Comparison of ENCODE assay signal across 8 cellular contexts in the genomic region with DNA sequence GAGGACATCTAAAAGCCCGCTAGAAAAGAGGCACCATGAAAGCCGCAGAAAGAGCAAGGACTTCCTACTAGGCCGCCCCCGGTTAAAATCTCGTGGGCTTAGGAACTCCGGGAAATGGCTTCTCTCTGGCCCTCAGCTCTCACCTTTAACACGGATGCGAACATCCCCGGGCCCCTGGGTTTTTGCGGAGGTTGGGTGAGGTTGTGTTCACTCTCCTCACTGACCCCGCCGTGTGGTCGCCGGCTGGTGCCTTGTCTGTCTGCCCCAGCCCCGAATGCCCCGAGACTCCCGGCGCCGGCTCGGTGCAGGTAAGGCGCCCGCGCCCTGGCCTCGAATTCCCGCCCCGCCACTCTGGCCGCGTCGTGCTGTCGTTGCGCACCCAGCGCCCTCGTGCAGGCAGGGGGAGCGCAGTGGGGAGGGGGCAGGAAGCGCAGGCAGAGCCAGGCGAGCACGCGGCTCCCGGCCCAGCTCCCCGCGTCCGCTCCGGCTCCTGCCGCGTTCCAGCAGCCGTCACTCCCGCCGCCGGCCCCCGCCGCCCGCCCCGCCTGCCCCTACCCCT. TPM values are rescaled to one million over a fixed set of nuclear protein-coding genes. Genes with fewer than 3 reads are reported as not detected.
DNase-seq lines count a peak whose midpoint lies in the region; ATAC-seq and TF ChIP-seq lines count a peak whose summit lies in the region.

A gene (plus strand): TSS at position 437 of the 559 bp plus-strand sequence. CDS start 326 bp downstream, outside the sequence.

- peaks cover 3% of the 10 kb centered on the region for H3K27me3 Mint-ChIP-seq in activated CD8-positive, alpha-beta memory T cell treated with anti-CD3 and anti-CD28 coated beads, Interleukin-2, amount 10 ng/mL, durations not matched to agents 7 days and 5 days

- TF ChIP-seq EP300 in upper lobe of left lung (IDR thresholded peaks at IDR 0.05), result no peak

- peak within 1 kb of the TSS; percentile 45 for H3K23ac ChIP-seq in neuronal stem cell (ENCODE audit: low read depth, low read length, poor library complexity)

- peak within 1 kb of the TSS; percentile 91 for H2BK12ac ChIP-seq in neuronal stem cell (ENCODE audit: low read length)

- H3K18ac ChIP-seq in neuronal stem cell (ENCODE audit: low read length), result peak within 1 kb of the TSS; percentile 99

- H3K79me1 ChIP-seq in neuronal stem cell (ENCODE audit: low read depth, low read length), result no peaks in the 10 kb centered on the region

- H3K27ac Mint-ChIP-seq in activated CD8-positive, alpha-beta memory T cell treated with anti-CD3 and anti-CD28 coated beads, Interleukin-2, amount 10 ng/mL, durations not matched to agents 7 days and 5 days, result peak within 1 kb of the TSS; percentile 85

- H3K9ac ChIP-seq in neuronal stem cell (ENCODE audit: low read depth, low read length, poor library complexity), result peak within 1 kb of the TSS; percentile 91

- H2BK15ac ChIP-seq in neuronal stem cell (ENCODE audit: low read length), result peak within 1 kb of the TSS; percentile 81

- no peak within 1 kb of the TSS for H3K4ac ChIP-seq in neuronal stem cell (ENCODE audit: low read length)

- CTCF ChIA-PET in activated CD8-positive, alpha-beta memory T cell treated with anti-CD3 and anti-CD28 coated beads, Interleukin-2, amount 10 ng/mL, durations not matched to agents 7 days and 5 days (lab: Charles Lee), result interaction anchor here (1.0 to 1.6 kb wide), 3 partner anchors 11 to 264 kb away, joined by 3 to 4 read pairs (median 3); no protein-coding TSS in a partner anchor

- no peak within 1 kb of the TSS for H2BK5ac ChIP-seq in neuronal stem cell (ENCODE audit: low read length)

- ATAC-seq in activated CD8-positive, alpha-beta memory T cell treated with anti-CD3 and anti-CD28 coated beads, Interleukin-2, amount 10 ng/mL, durations not matched to agents 7 days and 5 days, result peak; percentile 41
- ATAC-seq in upper lobe of left lung (ENCODE audit: low FRiP score in 2 of 2), result peak in 1 of 2 donors; percentile 59

- peak within 1 kb of the TSS; percentile 67 for H2BK120ac ChIP-seq in neuronal stem cell (ENCODE audit: low read depth, low read length)

- peak within 1 kb of the TSS; percentile 58 for H3K14ac ChIP-seq in neuronal stem cell (ENCODE audit: low read length)

- H4K8ac ChIP-seq in neuronal stem cell (ENCODE audit: low read depth, low read length), result peak within 1 kb of the TSS; percentile 66

- H2AFZ ChIP-seq in neuronal stem cell (ENCODE audit: low read length), result peak within 1 kb of the TSS; percentile 48

- no peaks in the 10 kb centered on the region for H3K9me3 Mint-ChIP-seq in activated CD8-positive, alpha-beta memory T cell treated with anti-CD3 and anti-CD28 coated beads, Interleukin-2, amount 10 ng/mL, durations not matched to agents 7 days and 5 days (ENCODE audit: low read depth)

- peaks cover 52% of the 10 kb centered on the region for H3K4me1 Mint-ChIP-seq in activated CD8-positive, alpha-beta memory T cell treated with anti-CD3 and anti-CD28 coated beads, Interleukin-2, amount 10 ng/mL, durations not matched to agents 7 days and 5 days

- H3K4me3 ChIP-seq in AG10803 (ENCODE audit: low read length) (peak within 1 kb of the TSS; percentile 27), esophagus (ENCODE audit: low read depth in 1 of 2, low read length in 2 of 2) (peak within 1 kb of the TSS; percentile 45 to 51), neuronal stem cell (ENCODE audit: low read length in 2 of 2) (peak within 1 kb of the TSS in 1 of 2 donors; percentile 70), upper lobe of left lung (peak within 1 kb of the TSS in 3 of 4 donors; percentile 46 to 52 (median 52))

- peak within 1 kb of the TSS; percentile 20 for H2AK5ac ChIP-seq in neuronal stem cell (ENCODE audit: low read depth, low read length)

- H3K36me3 Mint-ChIP-seq in activated CD8-positive, alpha-beta memory T cell treated with anti-CD3 and anti-CD28 coated beads, Interleukin-2, amount 10 ng/mL, durations not matched to agents 7 days and 5 days, result peaks cover 2% of the 10 kb centered on the region

- H3K4me1 ChIP-seq in esophagus (ENCODE audit: control insufficient read depth in 2 of 2, insufficient read depth in 2 of 2, low read length in 1 of 2) (peaks cover 6 to 8% of the 10 kb centered on the region in 2 donors), neuronal stem cell (ENCODE audit: control insufficient read depth in 2 of 2, insufficient read depth in 1 of 2, low read depth in 1 of 2, low read length in 2 of 2) (peaks cover 16 to 27% of the 10 kb centered on the region in 2 donors), upper lobe of left lung (peaks cover 7 to 29% (median 18%) of the 10 kb centered on the region in 4 donors)

- H3K27me3 ChIP-seq in esophagus (ENCODE audit: control insufficient read depth in 1 of 2, insufficient read depth in 2 of 2, low read length in 2 of 2) (peaks cover 0 to 14% of the 10 kb centered on the region in 2 donors), neuronal stem cell (ENCODE audit: control insufficient read depth in 3 of 3, insufficient read depth in 3 of 3, low read depth in 1 of 3, low read length in 3 of 3) (peaks cover 0 to 32% (median 3%) of the 10 kb centered on the region in 3 experiments), upper lobe of left lung (peaks cover 0 to 11% (median 5%) of the 10 kb centered on the region in 4 donors)

- peak within 1 kb of the TSS; percentile 76 for H3K4me3 Mint-ChIP-seq in activated CD8-positive, alpha-beta memory T cell treated with anti-CD3 and anti-CD28 coated beads, Interleukin-2, amount 10 ng/mL, durations not matched to agents 7 days and 5 days

- TF ChIP-seq CTCF in AG10803 (conservative IDR thresholded peaks at IDR 0.05; ENCODE audit: low read length) (no peak), upper lobe of left lung (IDR thresholded peaks at IDR 0.05) (no peak)

- H3K9me3 ChIP-seq in esophagus (ENCODE audit: control insufficient read depth in 2 of 2, insufficient read depth in 1 of 2, low read depth in 1 of 2, low read length in 1 of 2) (no peaks in the 10 kb centered on the region), neuronal stem cell (replicated peaks in 1 of 2; ENCODE audit: control insufficient read depth in 2 of 2, insufficient read depth in 1 of 2, low read depth in 1 of 2, low read length in 2 of 2) (peaks cover 2 to 5% of the 10 kb centered on the region in 2 donors), upper lobe of left lung (no peaks in the 10 kb centered on the region)

- H3K36me3 ChIP-seq in esophagus (ENCODE audit: control insufficient read depth in 2 of 2, insufficient read depth in 2 of 2, low read length in 1 of 2) (no peaks in the 10 kb centered on the region), neuronal stem cell (replicated peaks in 1 of 2; ENCODE audit: control insufficient read depth in 2 of 2, insufficient read depth in 2 of 2, low read length in 2 of 2) (no peaks in the 10 kb centered on the region), upper lobe of left lung (no peaks in the 10 kb centered on the region)

- WGBS in esophagus, 2 donors, result 11 to 21% methylated on average over 26 to 53 of the region's 53 CpGs
- no CpG with 5 or more reads among the region's 53 CpGs for WGBS in neuronal stem cell (ENCODE audit: extremely low coverage in 2 of 2, insufficient read length in 2 of 2, insufficient replicate concordance in 1 of 2), 2 donors
- WGBS in upper lobe of left lung, 2 donors, result 18 to 45% methylated on average over 6 to 30 of the region's 53 CpGs

- H3K27ac ChIP-seq in esophagus (ENCODE audit: low read depth in 2 of 2, low read length in 1 of 2) (peak within 1 kb of the TSS; percentile 8 to 65), neuronal stem cell (replicated peaks; ENCODE audit: low read length) (no peak within 1 kb of the TSS), upper lobe of left lung (peak within 1 kb of the TSS in 3 of 4 donors; percentile 64 to 84 (median 73))

- peak within 1 kb of the TSS; percentile 40 for H4K91ac ChIP-seq in neuronal stem cell (ENCODE audit: low read depth, low read length, poor library complexity)

- DNase-seq in AG10803 (ENCODE audit: low read depth) (no peak), Kasumi-1 (lab: John Stamatoyannopoulos, UW) (peak; percentile 43 to 47), neuronal stem cell (ENCODE audit: low spot score) (peak; percentile 23), upper lobe of left lung (peak; percentile 62 to 91), SKM-1 (lab: John Stamatoyannopoulos, UW; ENCODE audit: unreplicated experiment) (no peak), GDM1 (lab: John Stamatoyannopoulos, UW) (no peak)
- peak; percentile 74 for DNase-seq in activated CD8-positive, alpha-beta memory T cell treated with anti-CD3 and anti-CD28 coated beads, Interleukin-2, amount 10 ng/mL, durations not matched to agents 7 days and 5 days

- no peak for TF ChIP-seq POLR2A in upper lobe of left lung (IDR thresholded peaks at IDR 0.05)

- H3K4me2 ChIP-seq in neuronal stem cell (ENCODE audit: insufficient read depth, low read length, poor library complexity, severe bottlenecking), result peak within 1 kb of the TSS; percentile 79

RNA-seq across cellular contexts. Expression of the gene that starts here (rescaled TPM):
- 10 to 100 TPM in 1 of 2 experiments, 1 to 10 TPM in 1; 5.7 to 11.0 TPM for total RNA-seq in activated CD8-positive, alpha-beta memory T cell treated with anti-CD3 and anti-CD28 coated beads, Interleukin-2, amount 10 ng/mL, durations not matched to agents 7 days and 5 days
- under 1 TPM; 0.16 to 0.20 TPM for polyA plus RNA-seq in esophagus
- 1.5 TPM for polyA plus RNA-seq in neuronal stem cell (2013, experiment 1 of 2)
- 1.7 TPM for polyA plus RNA-seq in neuronal stem cell (2013, experiment 2 of 2)
- total RNA-seq in upper lobe of left lung, result 10 to 100 TPM in 1 of 6 donors, 1 to 10 TPM in 1, under 1 TPM in 1, not detected in 3; 0.24 to 10.5 (median 3.0) TPM

Comparison
In these comparisons a context has a peak if more than half of its experiments do, and no peak if none do; other contexts are left out.
1. DNase-seq: peak in Kasumi-1 (2 of 2), activated CD8-positive, alpha-beta memory T cell treated with anti-CD3 and anti-CD28 coated beads, Interleukin-2, amount 10 ng/mL, durations not matched to agents 7 days and 5 days (single experiment), neuronal stem cell (single experiment) and upper lobe of left lung (2 of 2); none in AG10803 (single experiment), SKM-1 (single experiment) and GDM1 (single experiment).